Comparison of ENCODE assay signal across 28 cellular contexts in the genomic region with DNA sequence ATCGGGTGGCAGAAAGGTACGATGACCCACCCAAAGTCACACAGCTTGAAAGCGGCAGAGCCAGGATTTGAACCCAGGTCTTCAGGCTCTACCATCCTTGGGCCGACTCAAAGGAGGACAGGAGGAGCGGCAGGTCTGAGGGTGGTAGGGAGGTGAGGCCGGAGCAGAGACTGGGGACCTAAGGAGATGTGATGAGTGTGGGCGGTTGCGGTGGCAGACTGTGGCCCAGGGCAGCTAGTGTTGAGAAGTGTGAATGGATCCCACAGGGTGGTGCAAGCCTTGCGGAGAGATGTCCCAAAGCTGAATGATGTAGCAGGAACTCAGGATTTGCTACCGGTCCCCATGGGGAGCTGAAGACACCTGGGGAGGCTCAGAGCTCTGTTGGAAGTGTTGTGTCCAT.
"Had no signal": no experiment of that assay in that cellular context is flagged by ENCODE, and none has a peak within 500 bp of the region (broad histone marks: within the 10 kb centered on the region; RNA-seq: fewer than 3 reads in every experiment).

No MANE protein-coding gene starts in this region.

- DNase-seq: dermis blood vessel endothelial cell; dorsolateral prefrontal cortex; effector CD4-positive, alpha-beta T cell; effector memory CD4-positive, alpha-beta T cell; erythroblast; esophagus squamous epithelium; foreskin fibroblast; foreskin melanocyte; gastrocnemius medialis; glutamatergic neuron; head of caudate nucleus; heart right ventricle; hippocampal formation; left cardiac atrium; left lung; left ventricle myocardium superior; lower lobe of right lung; mesenchymal stem cell; mucosa of descending colon; naive B cell; naive thymus-derived CD8-positive, alpha-beta T cell had no signal

- H3K4me3 Mint-ChIP-seq: mesothelial cell of epicardium; naive thymus-derived CD8-positive, alpha-beta T cell had no signal

- H3K36me3 ChIP-seq: esophagus squamous epithelium, left lung, lower lobe of right lung had no signal

- H3K27ac ChIP-seq: coronary artery, dorsolateral prefrontal cortex, epithelial cell of prostate, esophagus squamous epithelium, heart right ventricle, left lung, lower lobe of right lung had no signal

- H3K36me3 Mint-ChIP-seq: mesothelial cell of epicardium, naive B cell had no signal

- FAIRE-seq: endometrium, islet of Langerhans, keratinocyte had no signal

- H3K4me3 ChIP-seq: coronary artery, dorsolateral prefrontal cortex, esophagus squamous epithelium, gastrocnemius medialis, heart right ventricle, left lung, lower lobe of right lung, mucosa of descending colon had no signal

- ATAC-seq: esophagus mucosa; gastrocnemius medialis; left lung; left ventricle myocardium superior; lower lobe of right lung; mucosa of descending colon; naive thymus-derived CD8-positive, alpha-beta T cell had no signal

- H3K9me3 ChIP-seq: esophagus squamous epithelium, gastrocnemius medialis, heart right ventricle, left lung, lower lobe of right lung, mucosa of descending colon had no signal

- H3K4me1 Mint-ChIP-seq: mesothelial cell of epicardium; naive B cell; naive thymus-derived CD8-positive, alpha-beta T cell had no signal

- H3K27me3 ChIP-seq: gastrocnemius medialis had no signal

- H3K27ac Mint-ChIP-seq: mesothelial cell of epicardium; naive thymus-derived CD8-positive, alpha-beta T cell had no signal

- H3K4me1 ChIP-seq: esophagus squamous epithelium, heart right ventricle, left lung, lower lobe of right lung had no signal
